In genomic region chr11:66314561-66315497, GRCh38 we compare ENCODE assay signal across 13 cellular contexts. TPM values are rescaled to one million over a fixed set of nuclear protein-coding genes. Genes with fewer than 3 reads are reported as not detected.
DNase-seq lines count a peak whose midpoint lies in the region; ATAC-seq, FAIRE-seq and TF ChIP-seq lines count a peak whose summit lies in the region.
"Had no signal": no experiment of that assay in that cellular context is flagged by ENCODE, and none has a peak within 500 bp of the region (broad histone marks: within the 10 kb centered on the region; RNA-seq: fewer than 3 reads in every experiment).

No MANE protein-coding gene starts in this region.

- H3K4me2 ChIP-seq in HepG2 (ENCODE audit: low read depth, low read length), result peak overlapping the region; percentile 89
- H3K4me2 ChIP-seq in Karpas-422 (ENCODE audit: low read depth, low read length, poor library complexity, severe bottlenecking), result no peak overlapping the region

- TF ChIP-seq CTCF in HepG2 (CRISPR knock-in tag; IDR thresholded peaks at IDR 0.05) (no peak), right lobe of liver (IDR thresholded peaks at IDR 0.05) (no peak), coronary artery (IDR thresholded peaks at IDR 0.05) (no peak), nephron (IDR thresholded peaks at IDR 0.05; ENCODE audit: unreplicated experiment in 3 of 3) (no peak)

- TF ChIP-seq EP300 in HepG2 (IDR thresholded peaks at IDR 0.05; ENCODE audit: low read depth in 2 of 2, low read length in 2 of 2) (no peak), HepG2 (CRISPR knock-in tag; IDR thresholded peaks at IDR 0.05; ENCODE audit: borderline replicate concordance) (no peak)

- BruUV-seq in HepG2 (replicated peaks; lab: Mats Ljungman, UMichigan), result no TSS peak

- FAIRE-seq in HepG2 (lab: Jason Lieb, UNC), result no peak
- FAIRE-seq: GM12878 had no signal

- H3K79me2 ChIP-seq in HepG2 (ENCODE audit: insufficient read depth, low read length) (no peaks in the 10 kb centered on the region), Karpas-422 (ENCODE audit: low read length) (no peaks in the 10 kb centered on the region)

- 0 out of 5 replicates have a peak, but pooled peaks cover 0 to 2% of the 10 kb centered on the region in 2 experiments for H3K27me3 ChIP-seq in HepG2 (ENCODE audit: control insufficient read depth in 1 of 2, insufficient read depth in 2 of 2, low read length in 2 of 2)
- no peaks in the 10 kb centered on the region for H3K27me3 ChIP-seq in right lobe of liver
- H3K27me3 ChIP-seq in Karpas-422 (ENCODE audit: low read length), result no peaks in the 10 kb centered on the region

- peaks cover 59% of the 10 kb centered on the region for H3K4me1 ChIP-seq in HepG2 (ENCODE audit: insufficient read depth, low read length)
- peaks cover 0 to 18% (median 8%) of the 10 kb centered on the region in 4 donors for H3K4me1 ChIP-seq in right lobe of liver
- H3K4me1 ChIP-seq in Karpas-422 (ENCODE audit: low read length), result peaks cover 50% of the 10 kb centered on the region

- H3K4me3 Mint-ChIP-seq in nephron, result peak overlapping the region; percentile 89 to 91 (median 91)

- no peak for ATAC-seq in HepG2
- ATAC-seq in right lobe of liver, result no peak
- ATAC-seq in GM18907 (IDR thresholded peaks at IDR 0.05; ENCODE audit: unreplicated experiment), result no peak
- no peak for ATAC-seq in HG03095 (IDR thresholded peaks at IDR 0.05; ENCODE audit: unreplicated experiment)
- ATAC-seq: GM12878 had no signal

- H3K4me1 Mint-ChIP-seq in nephron, result peaks cover 40% of the 10 kb centered on the region

- WGBS in HepG2 (ENCODE audit: low lambda C conversion rate), result 79% methylated on average over 8 of the region's 17 CpGs
- 85% methylated on average over 4 of the region's 17 CpGs for WGBS in right lobe of liver (ENCODE audit: insufficient coverage, low coverage, low lambda C conversion rate, missing lambda C conversion rate)

- H3K4me3 ChIP-seq in HepG2 (replicated peaks in 1 of 3; ENCODE audit: insufficient read depth in 1 of 3, low read depth in 2 of 3, low read length in 3 of 3) (no peak overlapping the region), right lobe of liver (no peak overlapping the region), coronary artery (peak overlapping the region; percentile 83), Karpas-422 (ENCODE audit: low read length) (no peak overlapping the region)
- H3K4me3 ChIP-seq: GM12878 had no signal

- peaks cover 4% of the 10 kb centered on the region for H3K36me3 Mint-ChIP-seq in nephron (ENCODE audit: low read depth)

- H3K9me3 Mint-ChIP-seq in nephron, result peaks cover 3% of the 10 kb centered on the region

- peaks cover 14% of the 10 kb centered on the region for H3K27me3 Mint-ChIP-seq in nephron (ENCODE audit: low read depth)

- DNase-seq in HepG2 (ENCODE audit: low spot score) (no peak), right lobe of liver (no peak), coronary artery (ENCODE audit: low spot score) (no peak), iPS-NIHi11 (ENCODE audit: low spot score) (no peak), Karpas-422 (no peak)
- DNase-seq: amniotic stem cell, Caco-2, NCI-H1417 treated with DMSO at 0.1 percent for 48 hours, WERI-Rb-1 had no signal

- TF ChIP-seq POLR2A in HepG2 (IDR thresholded peaks at IDR 0.05; ENCODE audit: insufficient read depth in 1 of 2, low read depth in 2 of 2, low read length in 2 of 2) (no peak), right lobe of liver (IDR thresholded peaks at IDR 0.05) (no peak)

- H3K27ac Mint-ChIP-seq in nephron, result peak overlapping the region; percentile 94 to 98 (median 95)

- in situ Hi-C loops in HepG2 (cut with HindIII; ENCODE audit: extremely low pct_ligation_motif_present, low pct_unique_long_range_greater_than_20kb), result no loop called here

- H3K9me2 ChIP-seq in Karpas-422 (replicated peaks; ENCODE audit: insufficient read depth, low read length), result no peaks in the 10 kb centered on the region

- no peak overlapping the region for H3K27ac ChIP-seq in HepG2 (ENCODE audit: extremely low read length, insufficient read depth, low read length)
- no peak overlapping the region for H3K27ac ChIP-seq in right lobe of liver
- peak overlapping the region in 1 of 2 donors; percentile 87 for H3K27ac ChIP-seq in coronary artery
- H3K27ac ChIP-seq in Karpas-422 (ENCODE audit: low read length), result no peak overlapping the region

- CTCF ChIA-PET in HepG2 (lab: Yijun Ruan, JAX; ENCODE audit: low intra/inter-chr PET ratio, low total read pairs), result no interaction called here

- H2AFZ ChIP-seq in HepG2 (ENCODE audit: low read length) (no peak overlapping the region), Karpas-422 (ENCODE audit: low read length) (no peak overlapping the region)

- H3K9ac ChIP-seq in HepG2 (ENCODE audit: insufficient read depth, low read depth, low read length) (no peak overlapping the region), Karpas-422 (ENCODE audit: low read length) (no peak overlapping the region)

- H3K9me3 ChIP-seq in HepG2 (ENCODE audit: low read length), result no peaks in the 10 kb centered on the region
- H3K9me3 ChIP-seq in right lobe of liver, result no peaks in the 10 kb centered on the region
- H3K9me3 ChIP-seq in Karpas-422 (ENCODE audit: low read length), result no peaks in the 10 kb centered on the region

- H4K20me1 ChIP-seq in HepG2 (ENCODE audit: insufficient read depth, low read length) (no peaks in the 10 kb centered on the region), Karpas-422 (ENCODE audit: insufficient read depth, low read depth, low read length) (no peaks in the 10 kb centered on the region)

- intact Hi-C loops in HepG2 (cut with micrococcal nuclease; ENCODE audit: unreplicated experiment), result loop anchor here (10.0 kb wide), 1 partner anchor 70 kb away; no protein-coding TSS in a partner anchor
- intact Hi-C loops in right lobe of liver (cut with DNase I), result no loop called here

- POLR2A ChIA-PET in HepG2 (lab: Yijun Ruan, JAX), result interaction anchor here (1.3 to 4.2 kb wide), 3 partner anchors 15 to 34 kb away, joined by 3 to 35 read pairs (median 28); partner anchors contain the start of gene YIF1A

- H3K36me3 ChIP-seq in HepG2 (replicated peaks in 1 of 2; ENCODE audit: control insufficient read depth in 1 of 2, insufficient read depth in 2 of 2, low read length in 2 of 2) (no peaks in the 10 kb centered on the region), right lobe of liver (no peaks in the 10 kb centered on the region), Karpas-422 (ENCODE audit: insufficient read depth, low read length) (no peaks in the 10 kb centered on the region)
- H3K36me3 ChIP-seq: WERI-Rb-1 had no signal

- no peak for TF ChIP-seq RAD21 in HepG2 (CRISPR knock-in tag; IDR thresholded peaks at IDR 0.05)

RNA-seq across cellular contexts. Expression of gene CD248, which starts 2.0 kb away (rescaled TPM):
- 0.20 and 0.35 TPM in 2 replicates for total RNA-seq in HepG2 (2016; rRNA removed; fragmentation: Illumina TruSeq; extraction: Trizol)
- total RNA-seq in HepG2 (2016; cell fraction: cytosol; rRNA removed; fragmentation: Illumina TruSeq; extraction: Trizol; ENCODE audit: low read depth), result not detected in 2 replicates
- 0.09 and 0.35 TPM in 2 replicates for total RNA-seq in HepG2 (2016; cell fraction: insoluble cytoplasmic fraction; rRNA removed; fragmentation: Illumina TruSeq; extraction: Trizol)
- 0.06 TPM in 1 of 2 replicates, not detected in the other for total RNA-seq in HepG2 (2016; cell fraction: membrane; rRNA removed; fragmentation: Illumina TruSeq; extraction: Trizol)
- 0.37 and 0.44 TPM in 2 replicates for total RNA-seq in HepG2 (2016; cell fraction: nucleus; rRNA removed; fragmentation: Illumina TruSeq; extraction: Trizol)
- polyA plus RNA-seq in HepG2 (2011; rRNA removed), result 0.20 and 0.25 TPM in 2 replicates
- 0.23 and 0.32 TPM in 2 replicates for polyA plus RNA-seq in HepG2 (2011; cell fraction: cytosol; rRNA removed)
- polyA plus RNA-seq in HepG2 (2011; cell fraction: nucleus; rRNA removed), result 0.80 and 0.85 TPM in 2 replicates
- polyA plus RNA-seq in HepG2 (2012), result 0.51 and 1.1 TPM in 2 replicates
- polyA plus RNA-seq in HepG2 (2016; cell fraction: cytosol; fragmentation: Illumina TruSeq; extraction: Trizol; ENCODE audit: low read depth), result 0.08 and 0.09 TPM in 2 replicates
- polyA plus RNA-seq in HepG2 (2016; cell fraction: insoluble cytoplasmic fraction; fragmentation: Illumina TruSeq; extraction: Trizol; ENCODE audit: low read depth), result 0.27 and 0.71 TPM in 2 replicates
- polyA plus RNA-seq in HepG2 (2016; cell fraction: membrane; fragmentation: Illumina TruSeq; extraction: Trizol; ENCODE audit: low read depth), result 0.18 and 0.36 TPM in 2 replicates
- 2.6 and 2.7 TPM in 2 replicates for polyA plus RNA-seq in HepG2 (2016; cell fraction: nucleus; fragmentation: Illumina TruSeq; extraction: Trizol; ENCODE audit: insufficient read depth, low read depth)
- polyA minus RNA-seq in HepG2 (2011; rRNA and poly(A)+ RNA removed; ENCODE audit: low replicate concordance), result 0.09 and 1.0 TPM in 2 replicates
- 0.40 and 0.88 TPM in 2 replicates for polyA minus RNA-seq in HepG2 (2011; cell fraction: cytosol; rRNA and poly(A)+ RNA removed)
- polyA minus RNA-seq in HepG2 (2011; cell fraction: nucleus; rRNA and poly(A)+ RNA removed), result 0.26 and 0.50 TPM in 2 replicates
- total RNA-seq in right lobe of liver, result 1 to 10 TPM in 3 of 6 experiments, under 1 TPM in 3; 0.37 to 3.2 (median 0.94) TPM
- not detected in 2 replicates for total RNA-seq in Karpas-422 (2014; rRNA removed; shearing (Covaris generic); ENCODE audit: low replicate concordance)

RNA-seq across cellular contexts. Expression of gene RIN1, which starts 21.4 kb away (rescaled TPM):
- 3.9 and 4.1 TPM in 2 replicates for total RNA-seq in HepG2 (2016; rRNA removed; fragmentation: Illumina TruSeq; extraction: Trizol)
- total RNA-seq in HepG2 (2016; cell fraction: cytosol; rRNA removed; fragmentation: Illumina TruSeq; extraction: Trizol; ENCODE audit: low read depth), result 1.6 and 2.4 TPM in 2 replicates
- 3.5 and 4.5 TPM in 2 replicates for total RNA-seq in HepG2 (2016; cell fraction: insoluble cytoplasmic fraction; rRNA removed; fragmentation: Illumina TruSeq; extraction: Trizol)
- 2.0 and 2.9 TPM in 2 replicates for total RNA-seq in HepG2 (2016; cell fraction: membrane; rRNA removed; fragmentation: Illumina TruSeq; extraction: Trizol)
- total RNA-seq in HepG2 (2016; cell fraction: nucleus; rRNA removed; fragmentation: Illumina TruSeq; extraction: Trizol), result 3.5 TPM in 2 replicates
- polyA plus RNA-seq in HepG2 (2011; rRNA removed), result 2.4 and 4.2 TPM in 2 replicates
- polyA plus RNA-seq in HepG2 (2011; cell fraction: cytosol; rRNA removed), result 3.6 and 24.3 TPM in 2 replicates
- polyA plus RNA-seq in HepG2 (2011; cell fraction: nucleus; rRNA removed), result 13.9 and 17.2 TPM in 2 replicates
- 3.3 TPM in 2 replicates for polyA plus RNA-seq in HepG2 (2012)
- 0.76 and 1.0 TPM in 2 replicates for polyA plus RNA-seq in HepG2 (2016; cell fraction: cytosol; fragmentation: Illumina TruSeq; extraction: Trizol; ENCODE audit: low read depth)
- polyA plus RNA-seq in HepG2 (2016; cell fraction: insoluble cytoplasmic fraction; fragmentation: Illumina TruSeq; extraction: Trizol; ENCODE audit: low read depth), result 2.9 and 4.1 TPM in 2 replicates
- polyA plus RNA-seq in HepG2 (2016; cell fraction: membrane; fragmentation: Illumina TruSeq; extraction: Trizol; ENCODE audit: low read depth), result 1.4 and 2.1 TPM in 2 replicates
- 8.7 and 9.1 TPM in 2 replicates for polyA plus RNA-seq in HepG2 (2016; cell fraction: nucleus; fragmentation: Illumina TruSeq; extraction: Trizol; ENCODE audit: insufficient read depth, low read depth)
- polyA minus RNA-seq in HepG2 (2011; rRNA and poly(A)+ RNA removed; ENCODE audit: low replicate concordance), result 6.2 and 14.2 TPM in 2 replicates
- 2.4 and 4.0 TPM in 2 replicates for polyA minus RNA-seq in HepG2 (2011; cell fraction: cytosol; rRNA and poly(A)+ RNA removed)
- 2.0 and 2.4 TPM in 2 replicates for polyA minus RNA-seq in HepG2 (2011; cell fraction: nucleus; rRNA and poly(A)+ RNA removed)
- 1 to 10 TPM in 3 of 6 experiments, under 1 TPM in 3; 0.46 to 1.8 (median 0.94) TPM for total RNA-seq in right lobe of liver
- total RNA-seq in Karpas-422 (2014; rRNA removed; shearing (Covaris generic); ENCODE audit: low replicate concordance), result 0.78 and 1.1 TPM in 2 replicates

RNA-seq across cellular contexts. Expression of gene TMEM151A, which starts 23.1 kb away (rescaled TPM):
- 0.10 and 0.18 TPM in 2 replicates for total RNA-seq in HepG2 (2016; rRNA removed; fragmentation: Illumina TruSeq; extraction: Trizol)
- total RNA-seq in HepG2 (2016; cell fraction: cytosol; rRNA removed; fragmentation: Illumina TruSeq; extraction: Trizol; ENCODE audit: low read depth), result 0.09 and 0.10 TPM in 2 replicates
- total RNA-seq in HepG2 (2016; cell fraction: insoluble cytoplasmic fraction; rRNA removed; fragmentation: Illumina TruSeq; extraction: Trizol), result 0.09 and 0.13 TPM in 2 replicates
- 0.10 and 0.15 TPM in 2 replicates for total RNA-seq in HepG2 (2016; cell fraction: membrane; rRNA removed; fragmentation: Illumina TruSeq; extraction: Trizol)
- 0.13 and 0.19 TPM in 2 replicates for total RNA-seq in HepG2 (2016; cell fraction: nucleus; rRNA removed; fragmentation: Illumina TruSeq; extraction: Trizol)
- 0.33 and 0.48 TPM in 2 replicates for polyA plus RNA-seq in HepG2 (2011; rRNA removed)
- polyA plus RNA-seq in HepG2 (2011; cell fraction: cytosol; rRNA removed), result 0.35 and 0.48 TPM in 2 replicates
- polyA plus RNA-seq in HepG2 (2011; cell fraction: nucleus; rRNA removed), result 0.74 and 0.76 TPM in 2 replicates
- polyA plus RNA-seq in HepG2 (2012), result 0.40 and 0.52 TPM in 2 replicates
- 0.07 TPM in 1 of 2 replicates, not detected in the other for polyA plus RNA-seq in HepG2 (2016; cell fraction: cytosol; fragmentation: Illumina TruSeq; extraction: Trizol; ENCODE audit: low read depth)
- 0.14 and 0.15 TPM in 2 replicates for polyA plus RNA-seq in HepG2 (2016; cell fraction: insoluble cytoplasmic fraction; fragmentation: Illumina TruSeq; extraction: Trizol; ENCODE audit: low read depth)
- 0.11 and 0.16 TPM in 2 replicates for polyA plus RNA-seq in HepG2 (2016; cell fraction: membrane; fragmentation: Illumina TruSeq; extraction: Trizol; ENCODE audit: low read depth)
- polyA plus RNA-seq in HepG2 (2016; cell fraction: nucleus; fragmentation: Illumina TruSeq; extraction: Trizol; ENCODE audit: insufficient read depth, low read depth), result 0.17 and 0.18 TPM in 2 replicates
- 0.09 and 1.0 TPM in 2 replicates for polyA minus RNA-seq in HepG2 (2011; rRNA and poly(A)+ RNA removed; ENCODE audit: low replicate concordance)
- polyA minus RNA-seq in HepG2 (2011; cell fraction: cytosol; rRNA and poly(A)+ RNA removed), result 0.26 and 0.30 TPM in 2 replicates
- 0.62 and 0.77 TPM in 2 replicates for polyA minus RNA-seq in HepG2 (2011; cell fraction: nucleus; rRNA and poly(A)+ RNA removed)
- under 1 TPM in 4 of 6 experiments, not detected in 2; 0.13 to 0.86 (median 0.45) TPM for total RNA-seq in right lobe of liver
- not detected in 2 replicates for total RNA-seq in Karpas-422 (2014; rRNA removed; shearing (Covaris generic); ENCODE audit: low replicate concordance)
- total RNA-seq: GM12878 had no signal
- polyA plus RNA-seq: GM12878 had no signal

RNA-seq across cellular contexts. Expression of gene YIF1A, which starts 25.9 kb away (rescaled TPM):
- total RNA-seq in HepG2 (2016; rRNA removed; fragmentation: Illumina TruSeq; extraction: Trizol) (78.9 and 145 TPM in 2 replicates), right lobe of liver (100 to 1,000 TPM in 3 of 6 experiments, 10 to 100 TPM in 3; 75.0 to 170 (median 97.9) TPM)
- 67.9 and 97.5 TPM in 2 replicates for total RNA-seq in HepG2 (2016; cell fraction: cytosol; rRNA removed; fragmentation: Illumina TruSeq; extraction: Trizol; ENCODE audit: low read depth)
- total RNA-seq in HepG2 (2016; cell fraction: insoluble cytoplasmic fraction; rRNA removed; fragmentation: Illumina TruSeq; extraction: Trizol), result 79.1 and 144 TPM in 2 replicates
- 74.6 and 94.5 TPM in 2 replicates for total RNA-seq in HepG2 (2016; cell fraction: membrane; rRNA removed; fragmentation: Illumina TruSeq; extraction: Trizol)
- 100 and 123 TPM in 2 replicates for total RNA-seq in HepG2 (2016; cell fraction: nucleus; rRNA removed; fragmentation: Illumina TruSeq; extraction: Trizol)
- 133 and 166 TPM in 2 replicates for polyA plus RNA-seq in HepG2 (2011; rRNA removed)
- polyA plus RNA-seq in HepG2 (2011; cell fraction: cytosol; rRNA removed), result 145 and 216 TPM in 2 replicates
- 188 and 197 TPM in 2 replicates for polyA plus RNA-seq in HepG2 (2011; cell fraction: nucleus; rRNA removed)
- 82.1 and 113 TPM in 2 replicates for polyA plus RNA-seq in HepG2 (2012)
- polyA plus RNA-seq in HepG2 (2016; cell fraction: cytosol; fragmentation: Illumina TruSeq; extraction: Trizol; ENCODE audit: low read depth), result 70.4 and 85.6 TPM in 2 replicates
- polyA plus RNA-seq in HepG2 (2016; cell fraction: insoluble cytoplasmic fraction; fragmentation: Illumina TruSeq; extraction: Trizol; ENCODE audit: low read depth), result 74.0 and 87.7 TPM in 2 replicates
- 69.4 and 78.0 TPM in 2 replicates for polyA plus RNA-seq in HepG2 (2016; cell fraction: membrane; fragmentation: Illumina TruSeq; extraction: Trizol; ENCODE audit: low read depth)
- polyA plus RNA-seq in HepG2 (2016; cell fraction: nucleus; fragmentation: Illumina TruSeq; extraction: Trizol; ENCODE audit: insufficient read depth, low read depth), result 157 and 186 TPM in 2 replicates
- polyA minus RNA-seq in HepG2 (2011; rRNA and poly(A)+ RNA removed; ENCODE audit: low replicate concordance), result 241 and 330 TPM in 2 replicates
- 159 and 162 TPM in 2 replicates for polyA minus RNA-seq in HepG2 (2011; cell fraction: cytosol; rRNA and poly(A)+ RNA removed)
- polyA minus RNA-seq in HepG2 (2011; cell fraction: nucleus; rRNA and poly(A)+ RNA removed), result 44.9 and 46.5 TPM in 2 replicates
- total RNA-seq in Karpas-422 (2014; rRNA removed; shearing (Covaris generic); ENCODE audit: low replicate concordance), result 145 and 154 TPM in 2 replicates

RNA-seq across cellular contexts. Expression of gene BRMS1, which starts 30.1 kb away (rescaled TPM):
- total RNA-seq in HepG2 (2016; rRNA removed; fragmentation: Illumina TruSeq; extraction: Trizol), result 55.7 and 63.1 TPM in 2 replicates
- total RNA-seq in HepG2 (2016; cell fraction: cytosol; rRNA removed; fragmentation: Illumina TruSeq; extraction: Trizol; ENCODE audit: low read depth), result 15.1 and 18.0 TPM in 2 replicates
- 55.6 and 65.9 TPM in 2 replicates for total RNA-seq in HepG2 (2016; cell fraction: insoluble cytoplasmic fraction; rRNA removed; fragmentation: Illumina TruSeq; extraction: Trizol)
- total RNA-seq in HepG2 (2016; cell fraction: membrane; rRNA removed; fragmentation: Illumina TruSeq; extraction: Trizol), result 28.2 and 32.2 TPM in 2 replicates
- total RNA-seq in HepG2 (2016; cell fraction: nucleus; rRNA removed; fragmentation: Illumina TruSeq; extraction: Trizol), result 23.2 and 25.5 TPM in 2 replicates
- 15.8 and 16.8 TPM in 2 replicates for polyA plus RNA-seq in HepG2 (2011; rRNA removed)
- polyA plus RNA-seq in HepG2 (2011; cell fraction: cytosol; rRNA removed), result 15.3 and 20.1 TPM in 2 replicates
- polyA plus RNA-seq in HepG2 (2011; cell fraction: nucleus; rRNA removed), result 19.9 and 20.4 TPM in 2 replicates
- 8.8 and 11.6 TPM in 2 replicates for polyA plus RNA-seq in HepG2 (2012)
- 11.6 and 12.3 TPM in 2 replicates for polyA plus RNA-seq in HepG2 (2016; cell fraction: cytosol; fragmentation: Illumina TruSeq; extraction: Trizol; ENCODE audit: low read depth)
- polyA plus RNA-seq in HepG2 (2016; cell fraction: insoluble cytoplasmic fraction; fragmentation: Illumina TruSeq; extraction: Trizol; ENCODE audit: low read depth), result 54.5 and 57.6 TPM in 2 replicates
- polyA plus RNA-seq in HepG2 (2016; cell fraction: membrane; fragmentation: Illumina TruSeq; extraction: Trizol; ENCODE audit: low read depth), result 20.8 and 22.1 TPM in 2 replicates
- polyA plus RNA-seq in HepG2 (2016; cell fraction: nucleus; fragmentation: Illumina TruSeq; extraction: Trizol; ENCODE audit: insufficient read depth, low read depth), result 38.8 and 42.9 TPM in 2 replicates
- 8.1 and 30.0 TPM in 2 replicates for polyA minus RNA-seq in HepG2 (2011; rRNA and poly(A)+ RNA removed; ENCODE audit: low replicate concordance)
- polyA minus RNA-seq in HepG2 (2011; cell fraction: cytosol; rRNA and poly(A)+ RNA removed), result 2.9 TPM in 2 replicates
- polyA minus RNA-seq in HepG2 (2011; cell fraction: nucleus; rRNA and poly(A)+ RNA removed), result 4.2 and 5.5 TPM in 2 replicates
- total RNA-seq in right lobe of liver, result 10 to 100 TPM in 5 of 6 experiments, 1 to 10 TPM in 1; 8.2 to 31.9 (median 12.1) TPM
- total RNA-seq in Karpas-422 (2014; rRNA removed; shearing (Covaris generic); ENCODE audit: low replicate concordance), result 32.0 and 57.1 TPM in 2 replicates
